Comparison of ENCODE assay signal across 1 cellular context in the genomic region with DNA sequence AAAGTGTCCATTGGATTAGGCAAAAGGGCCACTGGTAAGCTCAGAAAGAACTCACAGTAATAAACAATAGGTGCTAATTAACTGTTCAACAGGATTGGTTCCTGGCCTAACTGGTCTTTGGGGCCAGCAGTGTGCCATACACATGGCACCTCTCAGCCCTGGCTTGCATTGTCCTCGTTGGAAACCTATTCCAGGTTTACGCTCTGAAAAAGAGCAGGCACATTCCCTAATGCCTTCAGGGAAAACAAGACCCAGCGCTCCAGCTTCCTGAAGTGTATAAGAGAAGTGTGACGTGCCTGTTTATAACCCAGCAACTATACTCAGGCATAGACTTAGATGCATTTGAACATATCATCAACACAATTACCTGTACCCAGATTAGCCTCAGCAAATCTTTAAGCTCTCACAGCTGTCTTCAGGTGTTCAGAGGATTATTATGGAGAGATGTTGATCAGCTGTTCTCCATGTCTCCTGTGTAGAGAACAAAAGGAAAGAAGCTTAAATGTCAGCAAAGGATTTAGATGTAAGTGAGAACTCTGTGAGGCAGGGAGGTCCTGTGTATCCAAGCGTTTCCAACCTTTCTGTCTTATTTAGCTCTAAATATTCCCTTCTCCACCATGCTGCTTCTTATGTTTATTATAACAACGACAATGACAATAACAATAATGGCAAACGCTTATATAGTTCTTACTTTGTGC.
TF ChIP-seq lines count a peak whose summit lies in the region.

No MANE protein-coding gene starts in this region.

TF ChIP-seq in HCT116, 20 proteins besides CTCF, POLR2A, EP300 and RAD21:
- no peak for TF ChIP-seq TCF7L2 (IDR thresholded peaks at IDR 0.05; ENCODE audit: borderline replicate concordance, extremely low read depth, insufficient read depth, insufficient read length)
TF ChIP-seq in HCT116: peak in this region for 0.
